Comparison of ENCODE assay signal across 8 cellular contexts in the genomic region with DNA sequence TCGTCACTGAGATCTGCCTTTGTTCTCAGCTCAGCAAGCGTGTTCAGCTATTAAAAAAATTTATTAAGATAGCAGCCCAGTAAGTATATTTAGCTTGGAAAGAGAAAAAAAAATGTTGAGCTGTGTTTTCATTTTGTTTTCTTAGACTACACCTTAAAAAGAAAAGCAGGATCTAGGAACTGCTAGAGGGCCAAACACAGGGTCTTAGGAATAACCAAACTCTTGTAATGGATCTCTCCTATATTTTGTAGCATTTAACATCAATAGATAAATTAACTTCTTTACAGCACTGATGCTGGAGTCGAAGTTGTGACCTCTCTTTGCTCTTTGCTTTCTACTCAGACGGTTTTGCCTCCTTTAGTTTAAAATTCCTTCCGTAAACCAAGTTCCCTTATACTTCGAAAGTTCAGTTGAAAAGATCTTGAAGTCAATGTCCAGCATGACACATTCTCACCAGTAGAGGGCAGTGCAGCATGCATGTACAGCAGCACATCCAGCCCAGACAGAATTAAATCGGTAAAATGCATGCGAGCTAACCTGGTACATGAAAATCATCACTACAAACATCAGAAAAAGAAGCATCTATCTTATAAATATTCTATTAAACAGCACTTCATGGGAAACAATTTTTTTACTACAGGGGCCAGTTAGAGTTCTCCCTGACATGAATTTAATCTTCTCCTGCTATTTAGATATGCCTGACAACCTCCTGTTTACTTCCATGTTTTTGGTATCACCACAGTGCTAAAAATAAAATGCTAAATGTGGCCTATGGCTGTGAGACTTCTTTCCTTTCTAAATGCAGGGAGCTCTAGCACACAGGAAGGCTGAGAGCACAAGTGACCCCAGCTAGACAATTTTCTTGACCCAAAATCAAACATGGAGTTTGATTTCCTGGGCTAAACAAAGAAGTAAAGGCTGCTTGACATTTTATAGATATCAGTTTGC. TPM values are rescaled to one million over a fixed set of nuclear protein-coding genes. Genes with fewer than 3 reads are reported as not detected.
DNase-seq lines count a peak whose midpoint lies in the region; ATAC-seq, FAIRE-seq and TF ChIP-seq lines count a peak whose summit lies in the region.

No MANE protein-coding gene starts in this region.

- POLR2A ChIA-PET in RWPE1 (lab: Yijun Ruan, JAX; ENCODE audit: low non-redundant PET) = no interaction called here

- no peak overlapping the region for H3K27ac ChIP-seq in RWPE1
- peak overlapping the region; percentile 45 for H3K27ac ChIP-seq in foreskin keratinocyte
- H3K27ac ChIP-seq in neutrophil = no peak overlapping the region
- peak overlapping the region; percentile 72 for H3K27ac ChIP-seq in stomach smooth muscle (ENCODE audit: low read length)

- H3K27me3 ChIP-seq in foreskin keratinocyte (no peaks in the 10 kb centered on the region), neutrophil (peaks cover 4% of the 10 kb centered on the region), stomach smooth muscle (ENCODE audit: control insufficient read depth in 1 of 2, insufficient read depth in 2 of 2, low read length in 2 of 2) (no peaks in the 10 kb centered on the region)

- no peak overlapping the region for H3K4me3 Mint-ChIP-seq in activated T-helper 2 cell treated with anti-CD3 and anti-CD28 coated beads, Interferon-gamma antibody, Interleukin-2, Interleukin-4, amounts not matched to agents 10 μg/mL and 5 μg/mL and 100 μg/mL, durations not matched to agents 14 hours and 24 hours and 36 hours (ENCODE audit: low read depth)

- ATAC-seq in GM18858 (IDR thresholded peaks at IDR 0.05; ENCODE audit: unreplicated experiment) (peak; percentile 51), foreskin keratinocyte (peak; percentile 35)

- H3K4me3 ChIP-seq in neutrophil (ENCODE audit: low read depth in 1 of 2, low read length in 1 of 2) (no peak overlapping the region), stomach smooth muscle (ENCODE audit: low read length in 2 of 2) (peak overlapping the region in 1 of 2 donors; percentile 30)

- peak overlapping the region; percentile 16 to 43 for H3K9ac ChIP-seq in stomach smooth muscle (ENCODE audit: low read length in 2 of 2)

- H3K4me1 Mint-ChIP-seq in activated T-helper 2 cell treated with anti-CD3 and anti-CD28 coated beads, Interferon-gamma antibody, Interleukin-2, Interleukin-4, amounts not matched to agents 10 μg/mL and 5 μg/mL and 100 μg/mL, durations not matched to agents 14 hours and 24 hours and 36 hours (ENCODE audit: low read depth) = peaks cover 4% of the 10 kb centered on the region

- peaks cover 17% of the 10 kb centered on the region for H3K27me3 Mint-ChIP-seq in activated T-helper 2 cell treated with anti-CD3 and anti-CD28 coated beads, Interferon-gamma antibody, Interleukin-2, Interleukin-4, amounts not matched to agents 10 μg/mL and 5 μg/mL and 100 μg/mL, durations not matched to agents 14 hours and 24 hours and 36 hours (ENCODE audit: low read depth)

- CTCF ChIA-PET in RWPE1 (lab: Yijun Ruan, JAX) = interaction anchor here (0.5 to 4.1 kb wide), 31 partner anchors 9 to 1309 kb away, joined by 3 to 71 read pairs (median 3); a partner anchor contains a TSS

- peak; percentile 94 for FAIRE-seq in A204.1 (lab: Jason Lieb, UNC)

- H3K36me3 Mint-ChIP-seq in activated T-helper 2 cell treated with anti-CD3 and anti-CD28 coated beads, Interferon-gamma antibody, Interleukin-2, Interleukin-4, amounts not matched to agents 10 μg/mL and 5 μg/mL and 100 μg/mL, durations not matched to agents 14 hours and 24 hours and 36 hours (ENCODE audit: low read depth) = no peaks in the 10 kb centered on the region

- H3K27ac Mint-ChIP-seq in activated T-helper 2 cell treated with anti-CD3 and anti-CD28 coated beads, Interferon-gamma antibody, Interleukin-2, Interleukin-4, amounts not matched to agents 10 μg/mL and 5 μg/mL and 100 μg/mL, durations not matched to agents 14 hours and 24 hours and 36 hours = no peak overlapping the region

- peak; percentile 89 for TF ChIP-seq CTCF in RWPE1 (conservative IDR thresholded peaks at IDR 0.05; ENCODE audit: low read depth)
- TF ChIP-seq CTCF in foreskin keratinocyte (conservative IDR thresholded peaks at IDR 0.05) = peak; percentile 98
- TF ChIP-seq CTCF in neutrophil (IDR thresholded peaks at IDR 0.05) = peak; percentile 81

- intact Hi-C loops in activated T-helper 2 cell treated with anti-CD3 and anti-CD28 coated beads, Interferon-gamma antibody, Interleukin-2, Interleukin-4, amounts not matched to agents 10 μg/mL and 5 μg/mL and 100 μg/mL, durations not matched to agents 14 hours and 24 hours and 36 hours (cut with micrococcal nuclease) = loop anchor here (1.0 to 10.0 kb wide), 3 partner anchors 183 to 327 kb away; a partner anchor contains a TSS

- H3K4me1 ChIP-seq in foreskin keratinocyte (peaks cover 12% of the 10 kb centered on the region), neutrophil (ENCODE audit: control insufficient read depth in 1 of 2, insufficient read depth in 1 of 2, low read depth in 1 of 2, low read length in 1 of 2) (no peaks in the 10 kb centered on the region), stomach smooth muscle (ENCODE audit: control insufficient read depth, insufficient read depth, low read length) (peaks cover 15% of the 10 kb centered on the region)

- H3K9me3 ChIP-seq in neutrophil (no peaks in the 10 kb centered on the region), stomach smooth muscle (ENCODE audit: control insufficient read depth in 2 of 2, low read length in 2 of 2) (no peaks in the 10 kb centered on the region)

- no peaks in the 10 kb centered on the region for H3K36me3 ChIP-seq in neutrophil
- H3K36me3 ChIP-seq in stomach smooth muscle (ENCODE audit: control insufficient read depth in 2 of 2, insufficient read depth in 2 of 2, low read length in 2 of 2) = no peaks in the 10 kb centered on the region

- no peaks in the 10 kb centered on the region for H3K9me3 Mint-ChIP-seq in activated T-helper 2 cell treated with anti-CD3 and anti-CD28 coated beads, Interferon-gamma antibody, Interleukin-2, Interleukin-4, amounts not matched to agents 10 μg/mL and 5 μg/mL and 100 μg/mL, durations not matched to agents 14 hours and 24 hours and 36 hours

- DNase-seq in LoVo (ENCODE audit: low spot score) (peak; percentile 75), RWPE1 (ENCODE audit: low spot score) (peak; percentile 65), foreskin keratinocyte (peak; percentile 36 to 69)
- peak; percentile 60 for DNase-seq in activated T-helper 2 cell treated with anti-CD3 and anti-CD28 coated beads, Interferon-gamma antibody, Interleukin-2, Interleukin-4, amounts not matched to agents 10 μg/mL and 5 μg/mL and 100 μg/mL, durations not matched to agents 14 hours and 24 hours and 36 hours (ENCODE audit: low spot score)

RNA-seq across cellular contexts. Expression of a gene that starts 48.2 kb away (rescaled TPM):
- total RNA-seq in activated T-helper 2 cell treated with anti-CD3 and anti-CD28 coated beads, Interferon-gamma antibody, Interleukin-2, Interleukin-4, amounts not matched to agents 10 μg/mL and 5 μg/mL and 100 μg/mL, durations not matched to agents 14 hours and 24 hours and 36 hours = 26.5 and 26.8 TPM in 2 replicates
- 46.8 and 52.3 TPM in 2 replicates for total RNA-seq in foreskin keratinocyte
- polyA plus RNA-seq in foreskin keratinocyte = 12.0 and 15.2 TPM in 2 replicates

Comparison
In these comparisons a context has a peak if more than half of its experiments do, and no peak if none do; other contexts are left out.
1. H3K27ac ChIP-seq: peak in foreskin keratinocyte (single experiment) and stomach smooth muscle (single experiment); none in RWPE1 (single experiment) and neutrophil (single experiment).
2. Peak in every context shown above with its lines, with median percentiles within 50 percentile points of each other: DNase-seq and CTCF ChIP-seq.